ENCODE assay signal across 10 cellular contexts in genomic region chr15:89813381-89814111, GRCh38. TPM values are rescaled to one million over a fixed set of nuclear protein-coding genes. Genes with fewer than 3 reads are reported as not detected.
DNase-seq lines count a peak whose midpoint lies in the region; ATAC-seq and TF ChIP-seq lines count a peak whose summit lies in the region.
"Had no signal": no experiment of that assay in that cellular context is flagged by ENCODE, and none has a peak within 500 bp of the region (broad histone marks: within the 10 kb centered on the region; RNA-seq: fewer than 3 reads in every experiment).

No MANE protein-coding gene starts in this region.

- no peaks in the 10 kb centered on the region for H3K27me3 ChIP-seq in Panc1 (ENCODE audit: control insufficient read depth, insufficient read depth, low read length)
- peaks cover 37 to 45% (median 42%) of the 10 kb centered on the region in 3 donors for H3K27me3 ChIP-seq in gastrocnemius medialis
- H3K27me3 ChIP-seq in effector memory CD4-positive, alpha-beta T cell (replicated peaks; ENCODE audit: control insufficient read depth, insufficient read depth, low read length, poor library complexity, severe bottlenecking) = peaks cover 21% of the 10 kb centered on the region
- H3K27me3 ChIP-seq: SJSA1 had no signal

- H3K36me3 ChIP-seq in ES-I3 (ENCODE audit: insufficient read depth, low read length) (no peaks in the 10 kb centered on the region), Panc1 (ENCODE audit: control insufficient read depth, insufficient read depth, low read length) (no peaks in the 10 kb centered on the region), gastrocnemius medialis (no peaks in the 10 kb centered on the region)
- H3K36me3 ChIP-seq in effector memory CD4-positive, alpha-beta T cell (ENCODE audit: control insufficient read depth, insufficient read depth, low read length) = no peaks in the 10 kb centered on the region
- H3K36me3 ChIP-seq: SJSA1 had no signal

- POLR2A ChIA-PET in Panc1 (lab: Charles Lee) = interaction anchor here (0.7 kb wide), 1 partner anchor 420 kb away, joined by 3 read pairs; the partner anchor contains the start of gene CIB1

- intact Hi-C loops in Panc1 (cut with micrococcal nuclease; ENCODE audit: unreplicated experiment) = no loop called here
- intact Hi-C loops in gastrocnemius medialis (cut with DNase I; ENCODE audit: low total_unique reads) = no loop called here

- no peak for TF ChIP-seq POLR2A in gastrocnemius medialis (IDR thresholded peaks at IDR 0.05)

- DNase-seq in Panc1 (ENCODE audit: low read depth, low spot score) (no peak), fibroblast of pulmonary artery (ENCODE audit: low read depth) (no peak), gastrocnemius medialis (no peak), DMS79 treated with DMSO at 0.1 percent for 48 hours (lab: John Stamatoyannopoulos, UW) (no peak), NAMALWA (ENCODE audit: low spot score) (no peak)
- no peak for DNase-seq in effector memory CD4-positive, alpha-beta T cell
- DNase-seq: activated gamma-delta T cell treated with Interleukin-2 at 50 U/mL for 16 hours had no signal

- in situ Hi-C loops in Panc1 (cut with HindIII; ENCODE audit: low pct_unique_long_range_greater_than_20kb, low sequenced_read_pairs) (no loop called here), gastrocnemius medialis (cut with MboI; ENCODE audit: low sequenced_read_pairs in 4 of 4) (no loop called here)

- CTCF ChIA-PET in Panc1 (lab: Charles Lee) = interaction anchor here (0.6 to 0.9 kb wide), 2 partner anchors 15 to 38 kb away, joined by 3 to 12 read pairs; no protein-coding TSS in a partner anchor

- TSS peak; percentile 63 for BruUV-seq in Panc1 (replicated peaks; lab: Mats Ljungman, UMichigan)

- H3K27ac ChIP-seq in Panc1 (ENCODE audit: low read length) = peak overlapping the region; percentile 82
- H3K27ac ChIP-seq in gastrocnemius medialis = peak overlapping the region in 1 of 4 donors; percentile 45
- H3K27ac ChIP-seq in effector memory CD4-positive, alpha-beta T cell (ENCODE audit: insufficient read depth, low read length, poor library complexity, severe bottlenecking) = no peak overlapping the region
- H3K27ac ChIP-seq: SJSA1 had no signal

- H3K9ac ChIP-seq in ES-I3 (ENCODE audit: low read depth, low read length) = 0 out of 2 replicates have a peak overlapping the region, but pooled peaks have one; percentile 35

- H3K4me3 ChIP-seq in Panc1 (ENCODE audit: low read depth in 2 of 2, low read length in 2 of 2) (peak overlapping the region; percentile 61 to 80), fibroblast of pulmonary artery (replicated peaks; ENCODE audit: low read depth, low read length) (peak overlapping the region; percentile 77), gastrocnemius medialis (peak overlapping the region; percentile 41 to 53 (median 48))
- H3K4me3 ChIP-seq in effector memory CD4-positive, alpha-beta T cell (ENCODE audit: insufficient read depth, low read depth, low read length, poor library complexity, severe bottlenecking) = no peak overlapping the region

- H3K4me1 ChIP-seq in ES-I3 (ENCODE audit: insufficient read depth, low read length) (no peaks in the 10 kb centered on the region), Panc1 (ENCODE audit: control insufficient read depth, insufficient read depth, low read length) (peaks cover 49% of the 10 kb centered on the region), gastrocnemius medialis (no peaks in the 10 kb centered on the region)
- H3K4me1 ChIP-seq in effector memory CD4-positive, alpha-beta T cell (ENCODE audit: control insufficient read depth, insufficient read depth, low read length, poor library complexity, severe bottlenecking) = peaks cover 10% of the 10 kb centered on the region

- TF ChIP-seq CTCF in Panc1 (IDR thresholded peaks at IDR 0.05) (no peak), fibroblast of pulmonary artery (IDR thresholded peaks at IDR 0.05; ENCODE audit: low read length, missing control alignments) (no peak), gastrocnemius medialis (IDR thresholded peaks at IDR 0.05 in 4 of 5, conservative IDR thresholded peaks at IDR 0.05 in 1 of 5) (no peak)

- ATAC-seq in Panc1 (peak; percentile 33), gastrocnemius medialis (no peak), HG02840 (IDR thresholded peaks at IDR 0.05; ENCODE audit: low FRiP score, unreplicated experiment) (no peak)

- H3K9me3 ChIP-seq in ES-I3 (ENCODE audit: control insufficient read depth, insufficient read depth, low read length) = no peaks in the 10 kb centered on the region; the same call in 1 of the 2 replicates
- no peaks in the 10 kb centered on the region for H3K9me3 ChIP-seq in Panc1 (ENCODE audit: control insufficient read depth, insufficient read depth, low read depth, low read length)
- H3K9me3 ChIP-seq in gastrocnemius medialis = peaks cover 0 to 4% (median 0%) of the 10 kb centered on the region in 3 donors
- no peaks in the 10 kb centered on the region for H3K9me3 ChIP-seq in effector memory CD4-positive, alpha-beta T cell (ENCODE audit: control insufficient read depth, low read length)
- H3K9me3 ChIP-seq: SJSA1 had no signal

RNA-seq across cellular contexts. Expression of gene ANPEP, which starts 1.1 kb away (rescaled TPM):
- total RNA-seq in Panc1 (2021; ENCODE audit: unreplicated experiment) = 183 TPM
- 194 TPM for polyA plus RNA-seq in Panc1 (2012; ENCODE audit: insufficient read length)
- 1 to 10 TPM; 3.4 to 7.6 (median 5.1) TPM for total RNA-seq in gastrocnemius medialis

RNA-seq across cellular contexts. Expression of gene MESP2, which starts 37.4 kb away (rescaled TPM):
- total RNA-seq in Panc1 (2021; ENCODE audit: unreplicated experiment) (1.1 TPM), gastrocnemius medialis (not detected)
- polyA plus RNA-seq in Panc1 (2012; ENCODE audit: insufficient read length) = 2.0 TPM
- total RNA-seq: SJSA1 had no signal

Comparison
In these comparisons a context has a peak if more than half of its experiments do, and no peak if none do; other contexts are left out.
1. RNA of gene ANPEP, which starts 1.1 kb away (total RNA-seq): 183 TPM in Panc1 (single experiment); 3.4 to 7.6 TPM in gastrocnemius medialis; every median in the first group is over 10 times any median in the second.